10 cellular contexts compared by ENCODE assay signal in genomic region chr2:33673937-33674336, GRCh38.
DNase-seq lines count a peak whose midpoint lies in the region; FAIRE-seq and TF ChIP-seq lines count a peak whose summit lies in the region.
"Had no signal": no experiment of that assay in that cellular context is flagged by ENCODE, and none has a peak within 500 bp of the region (broad histone marks: within the 10 kb centered on the region; RNA-seq: fewer than 3 reads in every experiment).

No MANE protein-coding gene starts in this region.

- no peaks in the 10 kb centered on the region for H3K79me2 ChIP-seq in GM23248 (ENCODE audit: insufficient read depth)

- H3K9me2 ChIP-seq in GM23248 (ENCODE audit: insufficient read depth): no peaks in the 10 kb centered on the region

- H3K27ac Mint-ChIP-seq in Calu3 (ENCODE audit: unreplicated experiment): no peak overlapping the region
- H3K27ac Mint-ChIP-seq: stimulated activated naive CD8-positive, alpha-beta T cell treated with anti-CD3 and anti-CD28 coated beads, Interleukin-15, amount 100 ng/mL, for 72 hours had no signal

- H3K4me1 ChIP-seq in GM23248 (ENCODE audit: insufficient read depth) (no peaks in the 10 kb centered on the region), kidney (ENCODE audit: control insufficient read depth in 1 of 2, insufficient read depth in 1 of 2, low read depth in 1 of 2, low read length in 2 of 2) (no peaks in the 10 kb centered on the region)

- no peak overlapping the region for H2AFZ ChIP-seq in GM23248

- H3K9me3 ChIP-seq in GM23248 (ENCODE audit: low read depth): no peaks in the 10 kb centered on the region
- H3K9me3 ChIP-seq in kidney (ENCODE audit: control insufficient read depth in 1 of 2, low read length in 2 of 2): no peaks in the 10 kb centered on the region

- H3K36me3 ChIP-seq in GM23248 (ENCODE audit: low read depth): no peaks in the 10 kb centered on the region
- no peaks in the 10 kb centered on the region for H3K36me3 ChIP-seq in kidney (ENCODE audit: control insufficient read depth in 1 of 2, insufficient read depth in 2 of 2, low read length in 2 of 2)

- no peaks in the 10 kb centered on the region; the same call in 1 of the 2 replicates for H3K27me3 ChIP-seq in GM23248 (replicated peaks; ENCODE audit: insufficient read depth)

- H3F3A ChIP-seq in GM23248 (ENCODE audit: insufficient read depth): no peaks in the 10 kb centered on the region

- no peaks in the 10 kb centered on the region for H3K9me3 Mint-ChIP-seq in Calu3 (ENCODE audit: low read depth, unreplicated experiment)
- H3K9me3 Mint-ChIP-seq: stimulated activated naive CD8-positive, alpha-beta T cell treated with anti-CD3 and anti-CD28 coated beads, Interleukin-15, amount 100 ng/mL, for 72 hours had no signal

- no peak for DNase-seq in AG09309 (ENCODE audit: low read depth)
- peak; percentile 34 for DNase-seq in GM23248
- peak; percentile 40 for DNase-seq in SW480 (ENCODE audit: low spot score)
- no peak for DNase-seq in kidney
- no peak for DNase-seq in GOT3 (lab: John Stamatoyannopoulos, UW)
- no peak for DNase-seq in NCI-H187 (lab: John Stamatoyannopoulos, UW)
- no peak for DNase-seq in activated effector memory CD4-positive, alpha-beta T cell treated with Interleukin-2 at 50 U/mL for 16 hours
- DNase-seq in Calu3: no peak
- DNase-seq: NCI-H146; stimulated activated naive CD8-positive, alpha-beta T cell treated with anti-CD3 and anti-CD28 coated beads, Interleukin-15, amount 100 ng/mL, for 72 hours had no signal

- CTCF ChIA-PET in Calu3 (lab: Charles Lee): interaction anchor here (0.6 kb wide), 1 partner anchor 59 kb away, joined by 3 read pairs; no protein-coding TSS in a partner anchor

- in situ Hi-C loops in GM23248 (cut with MboI): no loop called here

- BruUV-seq in Calu3 (replicated peaks; lab: Mats Ljungman, UMichigan): no TSS peak

- 1 to 2% methylated on average over 2 of the region's 2 CpGs for WGBS in GM23248 (ENCODE audit: low coverage in 1 of 2, low lambda C conversion rate in 2 of 2, missing lambda C conversion rate in 2 of 2), 2 experiments

- no peak overlapping the region for H3K4me3 ChIP-seq in AG09309 (ENCODE audit: control insufficient read depth, low read depth, low read length)
- H3K4me3 ChIP-seq in GM23248: no peak overlapping the region
- H3K4me3 ChIP-seq in kidney (ENCODE audit: low read length in 2 of 2): no peak overlapping the region

- intact Hi-C loops in kidney (cut with DNase I) (no loop called here), Calu3 (cut with micrococcal nuclease; ENCODE audit: unreplicated experiment) (no loop called here)

- TF ChIP-seq CTCF in AG09309 (IDR thresholded peaks at IDR 0.05; ENCODE audit: control insufficient read depth, insufficient read depth, low read depth, low read length, missing control alignments) (peak; percentile 40), kidney (IDR thresholded peaks at IDR 0.05; ENCODE audit: borderline replicate concordance, extremely low read depth, insufficient read depth) (peak; percentile 31), Calu3 (IDR thresholded peaks at IDR 0.05; ENCODE audit: unreplicated experiment) (no peak)

- H3K9ac ChIP-seq in GM23248 (no peak overlapping the region), kidney (ENCODE audit: low read length in 2 of 2) (no peak overlapping the region)

- H3K4me3 Mint-ChIP-seq in Calu3 (ENCODE audit: low read depth, unreplicated experiment): no peak overlapping the region
- H3K4me3 Mint-ChIP-seq: stimulated activated naive CD8-positive, alpha-beta T cell treated with anti-CD3 and anti-CD28 coated beads, Interleukin-15, amount 100 ng/mL, for 72 hours had no signal

- no peaks in the 10 kb centered on the region for H3K27me3 Mint-ChIP-seq in Calu3 (ENCODE audit: unreplicated experiment)

- H3K4me1 Mint-ChIP-seq in Calu3 (ENCODE audit: low read depth, unreplicated experiment): no peaks in the 10 kb centered on the region
- H3K4me1 Mint-ChIP-seq: stimulated activated naive CD8-positive, alpha-beta T cell treated with anti-CD3 and anti-CD28 coated beads, Interleukin-15, amount 100 ng/mL, for 72 hours had no signal

- no peak overlapping the region for H3K4me2 ChIP-seq in GM23248 (ENCODE audit: unreplicated experiment)

- no peaks in the 10 kb centered on the region for H3K36me3 Mint-ChIP-seq in Calu3 (ENCODE audit: insufficient read depth, unreplicated experiment)

- FAIRE-seq in kidney (lab: Jason Lieb, UNC): peak; percentile 67

- H3K27ac ChIP-seq in GM23248 (no peak overlapping the region), kidney (ENCODE audit: low read depth in 2 of 2, low read length in 2 of 2) (no peak overlapping the region)

- H4K20me1 ChIP-seq in GM23248 (ENCODE audit: insufficient read depth): no peaks in the 10 kb centered on the region

Comparison
In these comparisons a context has a peak if more than half of its experiments do, and no peak if none do; other contexts are left out.
1. DNase-seq: peak in GM23248 (single experiment) and SW480 (single experiment); none in AG09309 (single experiment), kidney (single experiment), GOT3 (single experiment), NCI-H187 (0 of 2), activated effector memory CD4-positive, alpha-beta T cell treated with Interleukin-2 at 50 U/mL for 16 hours (single experiment) and Calu3 (single experiment).